8 cellular contexts compared by ENCODE assay signal in the genomic region with DNA sequence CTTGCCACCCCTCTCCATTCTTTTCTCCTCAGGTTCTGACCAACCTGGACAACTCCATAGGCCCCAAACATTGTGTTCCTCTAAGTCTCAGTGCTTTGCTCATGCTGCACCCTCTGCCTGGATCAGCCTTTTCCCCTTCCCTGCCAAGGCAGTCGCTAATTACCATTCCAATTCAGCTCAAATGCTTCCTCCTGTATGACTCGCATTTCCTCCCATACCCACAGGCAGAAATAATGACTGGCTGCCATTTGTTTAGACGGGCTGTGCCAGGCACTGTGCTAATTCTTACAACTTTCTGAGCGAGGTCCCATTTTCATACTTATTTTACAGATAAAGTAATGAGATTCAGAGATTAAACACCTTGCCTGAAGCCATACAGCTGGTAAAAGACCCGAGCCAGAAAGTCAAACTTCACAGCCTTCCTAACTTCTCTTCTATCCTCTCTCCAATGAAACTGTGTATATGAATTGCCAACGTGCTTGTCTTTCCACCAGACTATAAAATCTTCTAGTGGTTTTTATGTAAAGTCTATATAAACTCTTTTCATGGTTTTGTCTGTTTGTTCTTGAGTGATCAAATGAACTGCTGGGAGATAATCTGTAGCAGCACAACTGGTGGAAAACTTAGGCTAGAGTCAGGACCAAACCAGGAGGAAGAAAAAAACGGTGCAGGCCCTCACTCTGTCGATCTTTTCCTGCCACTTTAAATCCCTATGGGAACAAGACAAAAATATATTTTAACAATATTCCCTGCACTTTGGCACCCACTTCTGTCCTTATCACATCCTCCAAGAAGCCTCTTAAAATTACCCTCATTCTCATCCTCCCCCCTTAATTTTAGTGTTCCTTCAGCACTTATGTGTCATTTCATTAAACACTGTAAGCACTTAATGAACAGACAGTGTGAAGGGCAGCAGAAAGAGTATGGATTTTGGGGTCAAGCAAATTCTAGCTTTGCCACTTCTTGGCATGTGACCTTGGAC. TPM values are rescaled to one million over a fixed set of nuclear protein-coding genes. Genes with fewer than 3 reads are reported as not detected.
DNase-seq lines count a peak whose midpoint lies in the region; ATAC-seq, FAIRE-seq and TF ChIP-seq lines count a peak whose summit lies in the region.

No MANE protein-coding gene starts in this region.

- H3K27ac ChIP-seq in left lung (no peak overlapping the region), right atrium auricular region (no peak overlapping the region)

- intact Hi-C loops in left lung (cut with DNase I): no loop called here

- H3K4me3 ChIP-seq in adipocyte (ENCODE audit: low read length) (no peak overlapping the region), left lung (no peak overlapping the region), right atrium auricular region (no peak overlapping the region)

- H3K9ac ChIP-seq in adipocyte (ENCODE audit: low read length): no peak overlapping the region

- ATAC-seq in left lung: peak; percentile 24
- ATAC-seq in GM19467 (IDR thresholded peaks at IDR 0.05; ENCODE audit: unreplicated experiment): no peak
- ATAC-seq in HG03025 (IDR thresholded peaks at IDR 0.05; ENCODE audit: low FRiP score, unreplicated experiment): no peak
- no peak for ATAC-seq in GM21390 (IDR thresholded peaks at IDR 0.05; ENCODE audit: unreplicated experiment)

- H3K4me1 ChIP-seq in adipocyte (ENCODE audit: control insufficient read depth, insufficient read depth, low read length) (no peaks in the 10 kb centered on the region), left lung (no peaks in the 10 kb centered on the region), right atrium auricular region (no peaks in the 10 kb centered on the region)

- H3K36me3 ChIP-seq in adipocyte (ENCODE audit: control insufficient read depth, insufficient read depth, low read length, severe bottlenecking) (no peaks in the 10 kb centered on the region), left lung (no peaks in the 10 kb centered on the region), right atrium auricular region (no peaks in the 10 kb centered on the region)

- DNase-seq in GM19239 (ENCODE audit: insufficient read length, low spot score): no peak
- peak; percentile 62 for DNase-seq in NCI-H1105 treated with DMSO at 0.1 percent for 48 hours (lab: John Stamatoyannopoulos, UW)
- DNase-seq in adipocyte (ENCODE audit: low read depth): peak; percentile 38
- DNase-seq in left lung: no peak
- DNase-seq in right atrium auricular region (ENCODE audit: low spot score): no peak

- TF ChIP-seq CTCF in left lung (IDR thresholded peaks at IDR 0.05): no peak
- TF ChIP-seq CTCF in right atrium auricular region (IDR thresholded peaks at IDR 0.05): no peak

- peak; percentile 11 for FAIRE-seq in GM19239 (lab: Jason Lieb, UNC)

- H3K9me3 ChIP-seq in adipocyte (ENCODE audit: control insufficient read depth, low read length) (no peaks in the 10 kb centered on the region), left lung (no peaks in the 10 kb centered on the region), right atrium auricular region (no peaks in the 10 kb centered on the region)

- H3K27me3 ChIP-seq in adipocyte (replicated peaks; ENCODE audit: control insufficient read depth, insufficient read depth, low read length) (no peaks in the 10 kb centered on the region), left lung (peaks cover 25 to 96% of the 10 kb centered on the region in 2 donors), right atrium auricular region (no peaks in the 10 kb centered on the region)

RNA-seq across cellular contexts. Expression of a gene that starts 33.7 kb away (rescaled TPM):
- total RNA-seq in left lung (under 1 TPM; 0.05 to 0.06 TPM), right atrium auricular region (under 1 TPM in 1 of 2 donors, not detected in 1; 0.04 TPM)

Comparison
In these comparisons a context has a peak if more than half of its experiments do, and no peak if none do; other contexts are left out.
1. DNase-seq: peak in NCI-H1105 treated with DMSO at 0.1 percent for 48 hours (single experiment) and adipocyte (single experiment); none in GM19239 (single experiment), left lung (0 of 2) and right atrium auricular region (single experiment).